Comparison of ENCODE assay signal across 8 cellular contexts in the genomic region with DNA sequence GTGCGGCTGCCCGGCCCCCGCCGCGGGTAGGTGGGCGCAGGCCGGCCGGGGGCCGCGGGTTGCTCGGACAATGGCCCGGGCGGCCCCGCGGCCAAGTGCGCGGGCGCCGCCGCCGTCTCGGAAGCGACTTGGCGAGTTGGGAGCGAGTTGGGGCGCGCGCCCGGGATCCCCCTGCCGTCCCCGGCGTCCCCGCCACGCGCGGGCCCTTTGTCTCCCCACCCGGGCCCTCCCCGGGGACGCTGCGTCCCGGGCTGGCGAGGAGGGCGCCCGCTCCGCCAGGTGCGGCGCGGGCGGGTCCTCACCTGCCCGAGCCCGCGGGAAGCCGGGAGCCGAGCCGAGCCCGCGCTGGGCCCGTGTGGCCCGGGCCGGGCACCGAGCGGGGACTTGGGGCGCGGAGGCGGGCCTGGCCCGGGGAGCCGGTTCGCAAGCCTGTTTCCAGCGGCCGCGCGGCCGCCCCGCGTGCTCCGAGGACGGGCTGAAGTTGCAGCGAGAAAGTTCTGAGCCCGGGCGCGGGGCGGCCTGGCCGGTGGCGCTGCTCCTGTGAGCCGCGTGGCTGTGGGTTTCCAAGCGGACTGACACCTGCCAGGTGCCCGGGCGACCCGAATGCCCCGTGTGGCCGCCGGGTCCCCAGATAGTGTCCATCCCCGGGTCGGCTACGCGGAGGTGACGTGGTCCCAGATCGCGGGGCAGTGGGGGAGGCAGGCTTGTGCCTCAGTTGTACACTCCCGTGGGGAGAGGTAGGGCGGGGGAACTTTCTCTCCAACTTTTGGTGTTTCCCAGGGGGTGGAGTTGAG. TPM values are rescaled to one million over a fixed set of nuclear protein-coding genes. Genes with fewer than 3 reads are reported as not detected.
DNase-seq lines count a peak whose midpoint lies in the region; ATAC-seq and TF ChIP-seq lines count a peak whose summit lies in the region.

No MANE protein-coding gene starts in this region.

- no peaks in the 10 kb centered on the region for H3K27me3 Mint-ChIP-seq in MCF 10A (ENCODE audit: insufficient read depth, unreplicated experiment)

- TF ChIP-seq POLR2A in testis (IDR thresholded peaks at IDR 0.05), result no peak

- peak overlapping the region; percentile 88 for H3K27ac Mint-ChIP-seq in MCF 10A (ENCODE audit: low read depth, unreplicated experiment)

- H3K36me3 Mint-ChIP-seq in MCF 10A (ENCODE audit: insufficient read depth, unreplicated experiment), result peaks cover 5% of the 10 kb centered on the region

- no peaks in the 10 kb centered on the region for H3K9me3 ChIP-seq in Loucy (ENCODE audit: insufficient read depth, low read depth, low read length)
- no peaks in the 10 kb centered on the region for H3K9me3 ChIP-seq in left lung
- H3K9me3 ChIP-seq in testis, result no peaks in the 10 kb centered on the region

- 1 to 24% methylated on average over 5 to 51 of the region's 102 CpGs for WGBS in testis, 2 donors

- H3K9me3 Mint-ChIP-seq in MCF 10A (ENCODE audit: unreplicated experiment), result no peaks in the 10 kb centered on the region

- peaks cover 11% of the 10 kb centered on the region for H3F3A ChIP-seq in Loucy (ENCODE audit: low read depth)

- CTCF ChIA-PET in MCF 10A (lab: Yijun Ruan, JAX), result interaction anchor here (1.0 to 1.4 kb wide), 2 partner anchors 41 to 56 kb away, joined by 3 to 8 read pairs; partner anchors contain the start of gene C11orf24

- H3K4me1 Mint-ChIP-seq in MCF 10A (ENCODE audit: insufficient read depth, unreplicated experiment), result peaks cover 40% of the 10 kb centered on the region

- peaks cover 21% of the 10 kb centered on the region for H4K20me1 ChIP-seq in Loucy (ENCODE audit: insufficient read depth, low read length, poor library complexity, severe bottlenecking)

- POLR2A ChIA-PET in MCF 10A (lab: Yijun Ruan, JAX), result interaction anchor here (1.4 to 4.1 kb wide), 6 partner anchors 25 to 300 kb away, joined by 4 to 66 read pairs (median 12); partner anchors contain the start of genes C11orf24 and PPP6R3

- no TSS peak for BruUV-seq in MCF 10A (replicated peaks; lab: Mats Ljungman, UMichigan)

- intact Hi-C loops in MCF 10A (cut with micrococcal nuclease) (loop anchor here (1.0 kb wide), 1 partner anchor 41 kb away; no protein-coding TSS in a partner anchor), left lung (cut with DNase I) (loop anchor here in 1 of 2 donors (10.0 kb wide), 1 partner anchor 72 kb away; no protein-coding TSS in a partner anchor), testis (cut with DNase I; ENCODE audit: low total_unique reads) (loop anchor here (10.0 kb wide), 1 partner anchor 62 kb away; no protein-coding TSS in a partner anchor)

- H3K9me2 ChIP-seq in Loucy (replicated peaks; ENCODE audit: low read depth, low read length), result no peaks in the 10 kb centered on the region

- DNase-seq in GM06990 (ENCODE audit: extremely low read depth, insufficient read length), result peak; percentile 56
- peak; percentile 35 for DNase-seq in MCF 10A (ENCODE audit: unreplicated experiment)
- no peak for DNase-seq in left lung
- DNase-seq in testis, result no peak
- DNase-seq in NCI-H1694 (lab: John Stamatoyannopoulos, UW), result no peak
- no peak for DNase-seq in HT-29 (ENCODE audit: low spot score)

- H3K4me2 ChIP-seq in Loucy (ENCODE audit: low read depth, low read length, poor library complexity, severe bottlenecking), result peak overlapping the region; percentile 87

- peaks cover 48% of the 10 kb centered on the region for H3K79me2 ChIP-seq in Loucy (ENCODE audit: insufficient read depth, low read length)

- ATAC-seq in left lung (peak; percentile 3), GM19395 (IDR thresholded peaks at IDR 0.05; ENCODE audit: unreplicated experiment) (no peak)

- TF ChIP-seq CTCF in GM06990 (IDR thresholded peaks at IDR 0.05; ENCODE audit: insufficient read depth, low read length, poor library complexity, severe bottlenecking), result no peak
- TF ChIP-seq CTCF in Loucy (conservative IDR thresholded peaks at IDR 0.05; ENCODE audit: low read length), result no peak
- no peak for TF ChIP-seq CTCF in MCF 10A (IDR thresholded peaks at IDR 0.05; ENCODE audit: unreplicated experiment)
- no peak for TF ChIP-seq CTCF in left lung (IDR thresholded peaks at IDR 0.05)
- TF ChIP-seq CTCF in testis (IDR thresholded peaks at IDR 0.05), result no peak

- H3K27me3 ChIP-seq in GM06990 (replicated peaks; ENCODE audit: control insufficient read depth, insufficient read depth, low read length) (no peaks in the 10 kb centered on the region), Loucy (ENCODE audit: insufficient read depth, low read length, poor library complexity, severe bottlenecking) (no peaks in the 10 kb centered on the region), left lung (peaks cover 0 to 47% of the 10 kb centered on the region in 2 donors), testis (no peaks in the 10 kb centered on the region)

- H3K27ac ChIP-seq in left lung (peak overlapping the region in 1 of 2 donors; percentile 66), testis (peak overlapping the region in 1 of 2 donors; percentile 53)

- H3K9ac ChIP-seq in Loucy (ENCODE audit: low read depth, low read length, poor library complexity, severe bottlenecking), result peak overlapping the region; percentile 81

- H3K4me3 Mint-ChIP-seq in MCF 10A (ENCODE audit: unreplicated experiment), result peak overlapping the region; percentile 87

- H2AFZ ChIP-seq in Loucy (ENCODE audit: low read length), result no peak overlapping the region; the same call in 1 of the 2 replicates

- H3K4me3 ChIP-seq in GM06990 (replicated peaks; ENCODE audit: low read depth, low read length) (peak overlapping the region; percentile 59), Loucy (ENCODE audit: low read length, poor library complexity, severe bottlenecking) (peak overlapping the region; percentile 81), left lung (peak overlapping the region; percentile 42 to 53), testis (peak overlapping the region; percentile 54 to 68)

- no peaks in the 10 kb centered on the region for H3K36me3 ChIP-seq in GM06990 (ENCODE audit: control insufficient read depth, insufficient read depth, low read length)
- no peaks in the 10 kb centered on the region for H3K36me3 ChIP-seq in Loucy (ENCODE audit: insufficient read depth, low read length)
- H3K36me3 ChIP-seq in left lung, result no peaks in the 10 kb centered on the region
- no peaks in the 10 kb centered on the region for H3K36me3 ChIP-seq in testis (ENCODE audit: low read depth, missing control alignments)

- peaks cover 36% of the 10 kb centered on the region for H3K4me1 ChIP-seq in Loucy (ENCODE audit: insufficient read depth, low read length, poor library complexity, severe bottlenecking)
- peaks cover 8 to 55% of the 10 kb centered on the region in 2 donors for H3K4me1 ChIP-seq in left lung
- peaks cover 11% of the 10 kb centered on the region for H3K4me1 ChIP-seq in testis

RNA-seq across cellular contexts. Expression of gene LRP5, which starts 0.6 kb away (rescaled TPM):
- 31.6 and 32.8 TPM in 2 replicates for total RNA-seq in MCF 10A (2022)
- 10 to 100 TPM; 48.9 to 57.1 TPM for total RNA-seq in left lung
- 10 to 100 TPM; 20.6 to 21.3 TPM for total RNA-seq in testis
- polyA plus RNA-seq in testis (ENCODE audit: insufficient read depth, low read depth, low replicate concordance), result 15.7 TPM
- 165 and 199 TPM in 2 replicates for total RNA-seq in HT-29 (2014; rRNA removed; shearing (Covaris generic))

RNA-seq across cellular contexts. Expression of gene C11orf24, which starts 41.2 kb away (rescaled TPM):
- 58.3 and 69.2 TPM in 2 replicates for total RNA-seq in MCF 10A (2022)
- 10 to 100 TPM; 44.7 to 50.9 TPM for total RNA-seq in left lung
- total RNA-seq in testis, result 10 to 100 TPM; 65.7 to 87.7 TPM
- polyA plus RNA-seq in testis (ENCODE audit: insufficient read depth, low read depth, low replicate concordance), result 29.6 TPM
- total RNA-seq in HT-29 (2014; rRNA removed; shearing (Covaris generic)), result 38.8 and 42.3 TPM in 2 replicates

Comparison
In these comparisons a context has a peak if more than half of its experiments do, and no peak if none do; other contexts are left out.
1. DNase-seq: peak in GM06990 (single experiment) and MCF 10A (single experiment); none in left lung (0 of 2), testis (single experiment), NCI-H1694 (single experiment) and HT-29 (single experiment).
2. Peak in every context shown above with its lines, with median percentiles within 50 percentile points of each other: H3K4me3 ChIP-seq.